In the genomic region with DNA sequence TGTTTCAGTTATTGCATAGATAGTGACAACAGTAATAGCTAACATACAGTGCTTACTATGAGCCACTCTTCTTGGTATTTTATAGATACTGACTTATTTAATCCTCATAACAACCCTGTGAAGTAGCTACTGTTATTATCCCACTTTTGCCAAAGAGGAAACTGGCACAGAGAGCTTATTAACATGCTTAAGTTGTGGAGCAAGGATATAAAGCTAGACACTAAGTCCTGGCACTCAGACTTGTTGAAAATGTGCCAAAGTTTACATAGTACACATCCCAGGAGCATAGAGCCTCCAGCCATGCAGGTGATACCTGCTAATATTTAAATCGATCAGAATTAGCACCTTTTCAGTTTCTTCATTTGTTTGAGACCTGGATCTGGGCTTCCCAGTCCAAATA, we compare ENCODE assay signal across 33 cellular contexts. TPM values are rescaled to one million over a fixed set of nuclear protein-coding genes. Genes with fewer than 3 reads are reported as not detected.
A peak's percentile ranks its signal among the peaks of the same experiment; 100 is the strongest.
DNase-seq lines count a peak whose midpoint lies in the region; ATAC-seq, FAIRE-seq and TF ChIP-seq lines count a peak whose summit lies in the region.
"Had no signal": no experiment of that assay in that cellular context is flagged by ENCODE, and none has a peak within 500 bp of the region (broad histone marks: within the 10 kb centered on the region; RNA-seq: fewer than 3 reads in every experiment).

No MANE protein-coding gene starts in this region.

- H4K20me1 ChIP-seq in endothelial cell of umbilical vein (replicated peaks; ENCODE audit: control insufficient read depth, extremely low read depth, insufficient read depth, low read length): no peaks in the 10 kb centered on the region

- H3K4me1 Mint-ChIP-seq in activated T-cell treated with anti-CD3 and anti-CD28 coated beads, Interleukin-2, amount 50 U/mL, for 72 hours (ENCODE audit: low read depth): no peaks in the 10 kb centered on the region
- H3K4me1 Mint-ChIP-seq: nephron had no signal

- no peak overlapping the region for H3K9ac ChIP-seq in endothelial cell of umbilical vein (replicated peaks; ENCODE audit: extremely low read depth, insufficient read depth, low read length)

- H3K27ac ChIP-seq in endothelial cell of umbilical vein (ENCODE audit: insufficient read depth, low read depth, low read length): peak overlapping the region; percentile 42
- H3K27ac ChIP-seq: body of pancreas, esophagus squamous epithelium, PC-9, spleen, stomach, vagina had no signal

- no peak overlapping the region for H2AFZ ChIP-seq in endothelial cell of umbilical vein (ENCODE audit: low read depth, low read length)
- H2AFZ ChIP-seq: PC-9 had no signal

- peaks cover 13% of the 10 kb centered on the region for H3K79me2 ChIP-seq in endothelial cell of umbilical vein (ENCODE audit: control insufficient read depth, insufficient read depth, low read length)

- TF ChIP-seq POLR2A in endothelial cell of umbilical vein (IDR thresholded peaks at IDR 0.05; ENCODE audit: low read depth, low read length): no peak

- peaks cover 6 to 13% of the 10 kb centered on the region in 2 experiments for H3K36me3 ChIP-seq in endothelial cell of umbilical vein (ENCODE audit: control insufficient read depth in 2 of 2, extremely low read depth in 1 of 2, insufficient read depth in 2 of 2, low read length in 2 of 2)

- peaks cover 39% of the 10 kb centered on the region for H3K4me1 ChIP-seq in endothelial cell of umbilical vein (ENCODE audit: control insufficient read depth, extremely low read depth, insufficient read depth, low read length)
- H3K4me1 ChIP-seq: BE2C, vagina had no signal

- H3K9me1 ChIP-seq in endothelial cell of umbilical vein (replicated peaks; ENCODE audit: control insufficient read depth, extremely low read depth, insufficient read depth, low read length): no peaks in the 10 kb centered on the region

- no peak overlapping the region for H3K4me3 ChIP-seq in endothelial cell of umbilical vein (replicated peaks in 1 of 3; ENCODE audit: insufficient read depth in 1 of 3, low read depth in 1 of 3, low read length in 3 of 3)
- H3K4me3 ChIP-seq in retinal pigment epithelial cell (ENCODE audit: low read length): no peak overlapping the region
- H3K4me3 ChIP-seq: body of pancreas, esophagus squamous epithelium, lung, PC-9, spleen, stomach, vagina had no signal

- no peaks in the 10 kb centered on the region for H3K27me3 ChIP-seq in endothelial cell of umbilical vein (ENCODE audit: control insufficient read depth in 2 of 2, insufficient read depth in 2 of 2, low read length in 2 of 2)
- H3K27me3 ChIP-seq: BE2C, body of pancreas, esophagus squamous epithelium, spleen, stomach, vagina had no signal

- H3K27me3 Mint-ChIP-seq in activated T-cell treated with anti-CD3 and anti-CD28 coated beads, Interleukin-2, amount 50 U/mL, for 72 hours (ENCODE audit: low read depth): no peaks in the 10 kb centered on the region
- H3K27me3 Mint-ChIP-seq: activated CD8-positive, alpha-beta T cell treated with anti-CD3 and anti-CD28 coated beads for 36 hours; dendritic cell treated with granulocyte-macrophage colony-stimulating factor and Interleukin-4, amounts not matched to agents 40 ng/mL and 50 ng/mL, for 4 days had no signal

- CTCF ChIA-PET in endothelial cell of umbilical vein (lab: Charles Lee): interaction anchor here (1.0 to 2.4 kb wide), 7 partner anchors 10 to 77 kb away, joined by 3 to 9 read pairs (median 5); partner anchors contain the start of genes FGD6 and VEZT

- dilution Hi-C loops in endothelial cell of umbilical vein (cut with MboI; ENCODE audit: extremely low pct_ligation_motif_present, low sequenced_read_pairs): no loop called here

- ATAC-seq in activated T-cell treated with anti-CD3 and anti-CD28 coated beads, Interleukin-2, amount 50 U/mL, for 72 hours (replicated peaks in 1 of 2): no peak
- ATAC-seq in HG02884 (IDR thresholded peaks at IDR 0.05; ENCODE audit: unreplicated experiment): no peak
- ATAC-seq: activated CD8-positive, alpha-beta T cell treated with anti-CD3 and anti-CD28 coated beads for 36 hours; body of pancreas had no signal

- H3K9me3 ChIP-seq in endothelial cell of umbilical vein (replicated peaks; ENCODE audit: control insufficient read depth, insufficient read depth, low read length): no peaks in the 10 kb centered on the region
- H3K9me3 ChIP-seq: BE2C, body of pancreas, esophagus squamous epithelium, spleen, stomach, vagina had no signal

- H3K27ac Mint-ChIP-seq in activated T-cell treated with anti-CD3 and anti-CD28 coated beads, Interleukin-2, amount 50 U/mL, for 72 hours: peak overlapping the region; percentile 68
- H3K27ac Mint-ChIP-seq: activated CD8-positive, alpha-beta T cell treated with anti-CD3 and anti-CD28 coated beads for 36 hours; activated T-helper 2 cell treated with anti-CD3 and anti-CD28 coated beads, Interferon-gamma antibody, Interleukin-2, Interleukin-4, amounts not matched to agents 10 μg/mL and 5 μg/mL and 100 μg/mL, durations not matched to agents 14 hours and 24 hours and 36 hours; dendritic cell treated with granulocyte-macrophage colony-stimulating factor and Interleukin-4, amounts not matched to agents 40 ng/mL and 50 ng/mL, for 4 days; endodermal cell; nephron; T-helper 2 cell treated with Interferon-gamma antibody and Interleukin-4, amounts not matched to agents 5 μg/mL and 100 μg/mL, for 36 hours had no signal

- no peak for FAIRE-seq in endothelial cell of umbilical vein (lab: Jason Lieb, UNC)
- FAIRE-seq: kidney had no signal

- no peak overlapping the region for H3K4me3 Mint-ChIP-seq in activated T-cell treated with anti-CD3 and anti-CD28 coated beads, Interleukin-2, amount 50 U/mL, for 72 hours
- H3K4me3 Mint-ChIP-seq: activated CD8-positive, alpha-beta T cell treated with anti-CD3 and anti-CD28 coated beads for 36 hours; dendritic cell treated with granulocyte-macrophage colony-stimulating factor and Interleukin-4, amounts not matched to agents 40 ng/mL and 50 ng/mL, for 4 days; endodermal cell; nephron; T-helper 2 cell treated with Interferon-gamma antibody and Interleukin-4, amounts not matched to agents 5 μg/mL and 100 μg/mL, for 36 hours had no signal

- no peak for TF ChIP-seq CTCF in endothelial cell of umbilical vein (IDR thresholded peaks at IDR 0.05; ENCODE audit: extremely low read depth in 1 of 2, insufficient read depth in 1 of 2, low read depth in 1 of 2, low read length in 2 of 2)
- TF ChIP-seq CTCF in retinal pigment epithelial cell (conservative IDR thresholded peaks at IDR 0.05; ENCODE audit: low read depth, low read length): no peak

- H3K4me2 ChIP-seq in endothelial cell of umbilical vein (ENCODE audit: insufficient read depth, low read length): peak overlapping the region; percentile 30
- H3K4me2 ChIP-seq: PC-9 had no signal

- POLR2A ChIA-PET in endothelial cell of umbilical vein (lab: Charles Lee): interaction anchor here (0.6 to 1.2 kb wide), 2 partner anchors 34 to 42 kb away, joined by 3 to 4 read pairs; partner anchors contain the start of genes FGD6 and VEZT

- no TSS peak for BruUV-seq in endothelial cell of umbilical vein (replicated peaks; lab: Mats Ljungman, UMichigan)

- H3K9me3 Mint-ChIP-seq in activated T-cell treated with anti-CD3 and anti-CD28 coated beads, Interleukin-2, amount 50 U/mL, for 72 hours: no peaks in the 10 kb centered on the region
- H3K9me3 Mint-ChIP-seq: activated CD8-positive, alpha-beta T cell treated with anti-CD3 and anti-CD28 coated beads for 36 hours; activated T-helper 2 cell treated with anti-CD3 and anti-CD28 coated beads, Interferon-gamma antibody, Interleukin-2, Interleukin-4, amounts not matched to agents 10 μg/mL and 5 μg/mL and 100 μg/mL, durations not matched to agents 14 hours and 24 hours and 36 hours; dendritic cell treated with granulocyte-macrophage colony-stimulating factor and Interleukin-4, amounts not matched to agents 40 ng/mL and 50 ng/mL, for 4 days; endodermal cell; nephron; T-helper 2 cell treated with Interferon-gamma antibody and Interleukin-4, amounts not matched to agents 5 μg/mL and 100 μg/mL, for 36 hours had no signal

- DNase-seq in activated T-cell treated with anti-CD3 and anti-CD28 coated beads, Interleukin-2, amount 50 U/mL, for 72 hours: no peak
- no peak for DNase-seq in activated T-cell treated with anti-CD3 and anti-CD28 coated beads, Interleukin-2, amount 50 U/mL, for 48 hours
- DNase-seq in NCI-H1105 (lab: John Stamatoyannopoulos, UW) (peak; percentile 4), endothelial cell of umbilical vein (ENCODE audit: low read depth, low spot score) (peak; percentile 65), retinal pigment epithelial cell (ENCODE audit: low read depth) (peak; percentile 59), H4 (ENCODE audit: low spot score) (no peak), kidney glomerular epithelial cell (lab: John Stamatoyannopoulos, UW) (no peak)
- DNase-seq: ACHN; activated CD8-positive, alpha-beta T cell treated with anti-CD3 and anti-CD28 coated beads for 36 hours; activated naive CD4-positive, alpha-beta T cell treated with anti-CD3 and anti-CD28 coated beads, Interleukin-2, amount 50 U/mL, for 16 hours; BE2C; endodermal cell; esophagus squamous epithelium; foreskin melanocyte; GF-D8; Karpas-422; kidney; MV-4-11; NCI-H146; NCI-H510A treated with DMSO at 0.1 percent for 48 hours; PC-9; retina; spleen; stimulated activated CD4-positive, alpha-beta T cell treated with anti-CD3 and anti-CD28 coated beads, Interleukin-2, amount 100 ng/mL, for 24 hours; stomach had no signal

- H3K36me3 Mint-ChIP-seq in activated T-cell treated with anti-CD3 and anti-CD28 coated beads, Interleukin-2, amount 50 U/mL, for 72 hours (ENCODE audit: insufficient read depth in 2 of 2): peaks cover 9 to 22% of the 10 kb centered on the region in 2 donors

- intact Hi-C loops in endothelial cell of umbilical vein (cut with micrococcal nuclease): no loop called here

RNA-seq across cellular contexts. Expression of gene VEZT, which starts 41.8 kb away (rescaled TPM):
- total RNA-seq in activated T-cell treated with anti-CD3 and anti-CD28 coated beads, Interleukin-2, amount 50 U/mL, for 72 hours: 10 to 100 TPM; 49.0 to 61.5 TPM
- 85.2 and 91.3 TPM in 2 replicates for total RNA-seq in endothelial cell of umbilical vein
- 53.3 and 57.8 TPM in 2 replicates for polyA plus RNA-seq in endothelial cell of umbilical vein
- 77.4 and 78.5 TPM in 2 replicates for polyA plus RNA-seq in endothelial cell of umbilical vein (2011; cell fraction: cytosol; rRNA removed)
- polyA plus RNA-seq in endothelial cell of umbilical vein (2011; cell fraction: nucleus; rRNA removed): 97.8 and 107 TPM in 2 replicates
- 92.8 and 105 TPM in 2 replicates for polyA plus RNA-seq in endothelial cell of umbilical vein (2012)
- polyA minus RNA-seq in endothelial cell of umbilical vein: 141 and 142 TPM in 2 replicates
- 22.4 TPM for polyA minus RNA-seq in endothelial cell of umbilical vein (2011; cell fraction: cytosol; rRNA and poly(A)+ RNA removed)
- 157 and 235 TPM in 2 replicates for polyA minus RNA-seq in endothelial cell of umbilical vein (2011; cell fraction: nucleus; rRNA and poly(A)+ RNA removed)
- total RNA-seq in H4 (2014; rRNA removed; shearing (Covaris generic)): 71.2 and 89.0 TPM in 2 replicates

RNA-seq across cellular contexts. Expression of gene FGD6, which starts 42.1 kb away (rescaled TPM):
- total RNA-seq in activated T-cell treated with anti-CD3 and anti-CD28 coated beads, Interleukin-2, amount 50 U/mL, for 72 hours: 1 to 10 TPM; 1.2 to 2.0 TPM
- 14.0 and 17.8 TPM in 2 replicates for total RNA-seq in endothelial cell of umbilical vein
- 5.7 and 5.9 TPM in 2 replicates for polyA plus RNA-seq in endothelial cell of umbilical vein
- 3.4 and 4.0 TPM in 2 replicates for polyA plus RNA-seq in endothelial cell of umbilical vein (2011; cell fraction: cytosol; rRNA removed)
- polyA plus RNA-seq in endothelial cell of umbilical vein (2011; cell fraction: nucleus; rRNA removed): 20.7 and 24.2 TPM in 2 replicates
- polyA plus RNA-seq in endothelial cell of umbilical vein (2012): 10.1 and 10.8 TPM in 2 replicates
- polyA minus RNA-seq in endothelial cell of umbilical vein: 12.2 and 12.3 TPM in 2 replicates
- polyA minus RNA-seq in endothelial cell of umbilical vein (2011; cell fraction: cytosol; rRNA and poly(A)+ RNA removed): 9.4 TPM
- polyA minus RNA-seq in endothelial cell of umbilical vein (2011; cell fraction: nucleus; rRNA and poly(A)+ RNA removed): 27.2 and 36.2 TPM in 2 replicates
- 6.6 and 8.1 TPM in 2 replicates for total RNA-seq in H4 (2014; rRNA removed; shearing (Covaris generic))

Comparison
In these comparisons a context has a peak if more than half of its experiments do, and no peak if none do; other contexts are left out.
1. DNase-seq: peak in NCI-H1105 (single experiment), endothelial cell of umbilical vein (single experiment) and retinal pigment epithelial cell (single experiment); none in activated T-cell treated with anti-CD3 and anti-CD28 coated beads, Interleukin-2, amount 50 U/mL, for 72 hours (0 of 2), activated T-cell treated with anti-CD3 and anti-CD28 coated beads, Interleukin-2, amount 50 U/mL, for 48 hours (0 of 2), H4 (single experiment) and kidney glomerular epithelial cell (single experiment).